18 cellular contexts compared by ENCODE assay signal in the genomic region with DNA sequence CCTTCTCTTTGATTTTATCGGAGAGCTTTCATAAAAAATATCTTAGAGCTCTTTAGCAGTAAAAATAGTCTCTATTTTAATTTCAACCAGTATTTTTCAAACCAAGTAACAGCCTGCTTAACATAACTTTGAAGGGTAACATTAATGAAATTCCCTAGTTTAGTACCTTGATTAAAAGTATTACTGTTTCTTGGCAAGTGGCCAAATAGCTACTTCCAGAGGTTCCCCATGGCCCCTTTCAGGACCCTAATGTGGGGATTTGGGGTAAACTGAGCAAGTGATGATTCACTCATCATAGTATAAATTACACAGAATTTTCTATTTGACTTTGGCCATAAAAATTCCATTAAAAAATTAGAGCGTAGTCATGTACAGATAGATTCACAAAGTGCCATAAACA.
"Had no signal": no experiment of that assay in that cellular context is flagged by ENCODE, and none has a peak within 500 bp of the region (broad histone marks: within the 10 kb centered on the region; RNA-seq: fewer than 3 reads in every experiment).

No MANE protein-coding gene starts in this region.

- H3K27ac Mint-ChIP-seq: natural killer cell, type B pancreatic cell had no signal

- H3K27me3 ChIP-seq: dorsolateral prefrontal cortex, heart left ventricle, suprapubic skin, thyroid gland had no signal

- H3K36me3 ChIP-seq: thyroid gland had no signal

- H3K9me3 ChIP-seq: heart left ventricle, mucosa of descending colon, suprapubic skin, thyroid gland had no signal

- H3K9me3 Mint-ChIP-seq: natural killer cell, neural crest cell, type B pancreatic cell had no signal

- H3K27me3 Mint-ChIP-seq: type B pancreatic cell had no signal

- H3K27ac ChIP-seq: dorsolateral prefrontal cortex, suprapubic skin, thyroid gland had no signal

- H3K36me3 Mint-ChIP-seq: natural killer cell, type B pancreatic cell had no signal

- H3K4me3 Mint-ChIP-seq: natural killer cell, neural crest cell, type B pancreatic cell had no signal

- DNase-seq: cortex of kidney; dorsolateral prefrontal cortex; effector CD8-positive, alpha-beta T cell; foreskin melanocyte; heart left ventricle; hippocampal formation; left colon; mammary epithelial cell; mucosa of descending colon; natural killer cell; right cardiac atrium; small intestine; stimulated activated CD4-positive, alpha-beta T cell treated with anti-CD3 and anti-CD28 coated beads, Interleukin-12 subunit alpha, Interleukin-12 subunit beta, amount 100 ng/mL, for 4 hours; stimulated activated naive CD8-positive, alpha-beta T cell treated with anti-CD3 and anti-CD28 coated beads, Interleukin-15, Interleukin-2, amounts not matched to agents 100 U/mL and 50 U/mL, for 24 hours; thyroid gland had no signal

- H3K4me3 ChIP-seq: dorsolateral prefrontal cortex, heart left ventricle, mucosa of descending colon, suprapubic skin, thyroid gland had no signal

- ATAC-seq: heart left ventricle; left colon; mucosa of descending colon; natural killer cell; right cardiac atrium; stimulated activated naive CD8-positive, alpha-beta T cell treated with anti-CD3 and anti-CD28 coated beads, Interleukin-15, Interleukin-2, amounts not matched to agents 100 U/mL and 50 U/mL, for 24 hours had no signal
